8 cellular contexts compared by ENCODE assay signal in genomic region chr1:23959461-23960290, GRCh38. TPM values are rescaled to one million over a fixed set of nuclear protein-coding genes. Genes with fewer than 3 reads are reported as not detected.
DNase-seq lines count a peak whose midpoint lies in the region; ATAC-seq and TF ChIP-seq lines count a peak whose summit lies in the region.

Gene PNRC2, plus strand, starts transcription at chr1:23959828. Its CDS starts 1,630 bp downstream, at chr1:23961458.

- H3K4me1 Mint-ChIP-seq in activated T-cell treated with anti-CD3 and anti-CD28 coated beads, Interleukin-2, amount 50 U/mL, for 24 hours (ENCODE audit: low read depth) = peaks cover 73% of the 10 kb centered on the region

- DNase-seq in DMS 273 treated with DMSO at 0.1 percent for 48 hours (lab: John Stamatoyannopoulos, UW) (peak; percentile 91), epithelial cell of proximal tubule (ENCODE audit: low read depth) (no peak)
- DNase-seq in Jurkat, Clone E6-1 (ENCODE audit: low read depth, low spot score) = peak; percentile 93
- peak; percentile 96 for DNase-seq in activated T-cell treated with anti-CD3 and anti-CD28 coated beads, Interleukin-2, amount 50 U/mL, for 24 hours
- peak; percentile 94 for DNase-seq in stimulated activated CD8-positive, alpha-beta memory T cell treated with anti-CD3 and anti-CD28 coated beads, Interleukin-7, amount 100 ng/mL, for 1 hour (ENCODE audit: low read depth in 2 of 2)

- H3K9ac ChIP-seq in mucosa of stomach (ENCODE audit: low read length) = peak within 1 kb of the TSS; percentile 100

- no peaks in the 10 kb centered on the region for H3K27me3 ChIP-seq in mucosa of stomach (ENCODE audit: control insufficient read depth, insufficient read depth, low read length)

- H3K27me3 Mint-ChIP-seq in activated T-cell treated with anti-CD3 and anti-CD28 coated beads, Interleukin-2, amount 50 U/mL, for 24 hours = no peaks in the 10 kb centered on the region

- TF ChIP-seq CTCF in epithelial cell of proximal tubule (conservative IDR thresholded peaks at IDR 0.05; ENCODE audit: low read depth, low read length) = no peak

- H3K4me1 ChIP-seq in mucosa of stomach (ENCODE audit: control insufficient read depth, insufficient read depth, low read length) = peaks cover 31% of the 10 kb centered on the region

- H3K27ac Mint-ChIP-seq in activated T-cell treated with anti-CD3 and anti-CD28 coated beads, Interleukin-2, amount 50 U/mL, for 24 hours = peak within 1 kb of the TSS; percentile 100

- peaks cover 3% of the 10 kb centered on the region for H3K36me3 ChIP-seq in mucosa of stomach (ENCODE audit: control insufficient read depth, insufficient read depth, low read length)

- peak within 1 kb of the TSS; percentile 76 for H3K4me3 ChIP-seq in Jurkat, Clone E6-1 (ENCODE audit: low read length)
- H3K4me3 ChIP-seq in epithelial cell of proximal tubule (ENCODE audit: low read depth, low read length) (peak within 1 kb of the TSS; percentile 79), mucosa of stomach (ENCODE audit: low read length) (peak within 1 kb of the TSS; percentile 100)

- no peaks in the 10 kb centered on the region for H3K9me3 Mint-ChIP-seq in activated T-cell treated with anti-CD3 and anti-CD28 coated beads, Interleukin-2, amount 50 U/mL, for 24 hours

- peak; percentile 68 for ATAC-seq in GM21619 (IDR thresholded peaks at IDR 0.05; ENCODE audit: unreplicated experiment)

- H3K9me3 ChIP-seq in mucosa of stomach (ENCODE audit: control insufficient read depth, low read length) = no peaks in the 10 kb centered on the region

- peaks cover 49% of the 10 kb centered on the region for H3K36me3 Mint-ChIP-seq in activated T-cell treated with anti-CD3 and anti-CD28 coated beads, Interleukin-2, amount 50 U/mL, for 24 hours (ENCODE audit: low read depth)

- H3K4me3 Mint-ChIP-seq in activated T-cell treated with anti-CD3 and anti-CD28 coated beads, Interleukin-2, amount 50 U/mL, for 24 hours = peak within 1 kb of the TSS; percentile 99

TF ChIP-seq in PFSK-1, 5 proteins besides CTCF, POLR2A, EP300 and RAD21:
- TF ChIP-seq POLR2AphosphoS5 (IDR thresholded peaks at IDR 0.05; ENCODE audit: low read depth, low read length) (peak; percentile 90), FOXP2 (optimal IDR thresholded peaks at IDR 0.05; ENCODE audit: borderline replicate concordance, extremely low read depth, extremely low read length, insufficient read depth) (no peak), TAF1 (IDR thresholded peaks at IDR 0.05; ENCODE audit: borderline replicate concordance, insufficient read depth, low read length) (peak; percentile 95)

RNA-seq across cellular contexts. Expression of gene PNRC2, which starts in this region (rescaled TPM):
- polyA plus RNA-seq in Jurkat, Clone E6-1 (2012; ENCODE audit: insufficient read depth, insufficient read length) = 236 TPM
- 29.7 TPM for polyA plus RNA-seq in PFSK-1 (2012; ENCODE audit: insufficient read length, low read depth)
- total RNA-seq in epithelial cell of proximal tubule = 92.1 and 100 TPM in 2 replicates
